Comparison of ENCODE assay signal across 8 cellular contexts in the genomic region with DNA sequence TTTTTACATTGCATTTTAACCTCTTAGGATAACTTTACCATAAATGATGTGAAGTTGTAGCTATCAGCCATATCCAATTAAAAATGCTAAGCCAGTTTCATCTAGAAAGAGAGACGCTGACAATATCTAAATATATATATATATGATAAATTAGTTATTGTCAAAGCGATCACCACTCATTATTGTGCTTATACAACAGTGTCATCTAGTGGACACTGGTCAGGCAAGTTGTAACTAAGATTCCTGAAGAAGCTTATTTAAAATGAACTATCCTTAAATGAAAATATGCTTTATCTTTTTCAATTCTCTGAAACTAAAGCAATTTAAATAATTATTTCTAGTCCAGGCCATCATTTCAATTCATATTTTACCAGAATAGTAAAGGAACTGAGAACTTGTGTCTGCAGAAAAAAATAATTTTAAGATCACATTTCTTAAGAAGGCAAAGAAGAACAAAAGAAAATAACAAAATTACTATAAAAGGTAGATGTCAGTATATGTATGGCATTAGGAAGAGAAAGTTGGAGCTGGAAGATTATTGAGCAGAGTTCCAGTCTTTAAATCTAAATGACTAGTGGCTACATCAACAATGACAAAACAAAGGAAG.
DNase-seq lines count a peak whose midpoint lies in the region; ATAC-seq and TF ChIP-seq lines count a peak whose summit lies in the region.

No MANE protein-coding gene starts in this region.

- H3K4me1 ChIP-seq in ACC112 (ENCODE audit: control insufficient read depth, insufficient read depth, low read length, unreplicated experiment), result peaks cover 6% of the 10 kb centered on the region

- H3K4me3 ChIP-seq in ACC112 (ENCODE audit: low read depth, low read length) (peak overlapping the region; percentile 9; the same call in 1 of the 2 replicates), GM12865 (ENCODE audit: low read depth, low read length) (no peak overlapping the region), cardiac fibroblast (replicated peaks in 1 of 2; ENCODE audit: low read depth in 2 of 2, low read length in 2 of 2) (no peak overlapping the region)

- H3K79me2 ChIP-seq in ACC112 (ENCODE audit: control insufficient read depth, insufficient read depth, low read length, unreplicated experiment), result no peaks in the 10 kb centered on the region

- TF ChIP-seq CTCF in GM12865 (IDR thresholded peaks at IDR 0.05; ENCODE audit: insufficient read depth, low read depth, low read length, missing control alignments), result peak; percentile 66
- TF ChIP-seq CTCF in cardiac fibroblast (IDR thresholded peaks at IDR 0.05; ENCODE audit: low read depth, low read length), result peak; percentile 88

- H3K27ac ChIP-seq in ACC112 (ENCODE audit: low read depth, low read length), result no peak overlapping the region

- H2AFZ ChIP-seq in ACC112 (ENCODE audit: low read length, unreplicated experiment), result no peak overlapping the region

- DNase-seq in GM12865 (ENCODE audit: low read depth), result peak; percentile 51
- peak; percentile 41 for DNase-seq in NCI-H226
- peak; percentile 82 to 89 for DNase-seq in cardiac fibroblast (ENCODE audit: low read depth in 2 of 2)
- DNase-seq in lung microvascular endothelial cell (ENCODE audit: low read depth in 2 of 2), result peak; percentile 82 to 83

- H3K36me3 ChIP-seq in ACC112 (ENCODE audit: insufficient read depth, low read length), result no peaks in the 10 kb centered on the region

- ATAC-seq in GM18858 (IDR thresholded peaks at IDR 0.05; ENCODE audit: unreplicated experiment) (no peak), GM18907 (IDR thresholded peaks at IDR 0.05; ENCODE audit: unreplicated experiment) (no peak), HG03139 (IDR thresholded peaks at IDR 0.05; ENCODE audit: unreplicated experiment) (no peak)

- no peaks in the 10 kb centered on the region for H3K27me3 ChIP-seq in ACC112 (ENCODE audit: insufficient read depth, low read length)
